In genomic region chr3:142988221-142988620, GRCh38 we compare ENCODE assay signal across 1 cellular context.
TF ChIP-seq lines count a peak whose summit lies in the region.

No MANE protein-coding gene starts in this region.

TF ChIP-seq in K562, 482 proteins besides CTCF, POLR2A, EP300 and RAD21:
- peak; percentile 46 for TF ChIP-seq PRDM10 (IDR thresholded peaks at IDR 0.05; ENCODE audit: partially characterized antibody)
